8 cellular contexts compared by ENCODE assay signal in the genomic region with DNA sequence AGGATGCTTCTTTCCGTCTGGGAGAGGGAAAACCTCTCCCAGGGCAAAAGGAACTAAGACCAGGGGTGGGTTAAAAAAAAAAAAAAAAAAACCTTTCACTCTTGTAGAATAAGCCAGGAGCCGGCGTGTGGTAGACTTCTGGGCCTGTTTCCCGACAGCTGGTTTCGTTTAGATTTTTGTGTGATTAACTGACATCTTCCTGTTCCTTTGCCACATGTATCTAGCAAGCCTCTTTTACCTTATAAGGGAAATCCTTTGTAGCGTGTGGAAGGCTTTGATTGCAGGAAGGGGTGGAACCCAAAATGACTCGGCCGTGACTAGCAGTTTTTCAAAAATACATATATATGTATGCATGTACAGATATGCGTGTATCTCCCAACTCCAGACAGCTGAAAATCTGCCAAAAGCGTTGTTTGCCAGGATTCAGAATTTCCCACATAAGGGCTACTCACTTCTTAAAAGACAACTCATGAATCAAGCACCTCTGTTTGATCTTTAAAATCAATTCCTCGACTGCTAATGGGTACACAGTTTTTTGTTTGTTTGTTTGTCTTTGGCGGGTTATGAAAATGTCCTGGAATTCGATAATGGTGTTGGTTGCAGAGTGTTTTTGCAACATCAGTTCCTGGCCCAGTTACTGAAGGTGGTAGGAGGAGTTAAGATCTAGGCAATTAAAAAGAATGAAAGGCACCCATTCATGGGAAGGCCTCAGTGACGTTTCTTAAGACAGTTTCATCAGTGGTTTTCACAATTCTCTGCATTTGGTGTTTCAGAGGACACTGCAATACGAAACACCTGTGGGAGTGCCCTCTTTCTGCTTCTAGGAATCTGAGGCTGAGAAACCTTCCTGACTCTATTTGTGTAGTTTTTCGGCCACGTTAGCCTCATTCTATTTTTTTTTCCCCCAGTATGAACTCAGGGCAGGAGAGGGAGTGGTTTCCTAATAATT. TPM values are rescaled to one million over a fixed set of nuclear protein-coding genes. Genes with fewer than 3 reads are reported as not detected.
DNase-seq lines count a peak whose midpoint lies in the region; ATAC-seq lines count a peak whose summit lies in the region.

No MANE protein-coding gene starts in this region.

- no peaks in the 10 kb centered on the region for H3K27me3 Mint-ChIP-seq in activated CD4-positive, alpha-beta T cell treated with anti-CD3 and anti-CD28 coated beads, Interleukin-2, amount 10 ng/mL, durations not matched to agents 7 days and 5 days

- no peaks in the 10 kb centered on the region for H3K9me3 Mint-ChIP-seq in activated CD4-positive, alpha-beta T cell treated with anti-CD3 and anti-CD28 coated beads, Interleukin-2, amount 10 ng/mL, durations not matched to agents 7 days and 5 days

- peak overlapping the region; percentile 83 for H3K4me3 Mint-ChIP-seq in activated CD4-positive, alpha-beta T cell treated with anti-CD3 and anti-CD28 coated beads, Interleukin-2, amount 10 ng/mL, durations not matched to agents 7 days and 5 days

- CTCF ChIA-PET in activated CD4-positive, alpha-beta T cell treated with anti-CD3 and anti-CD28 coated beads, Interleukin-2, amount 10 ng/mL, durations not matched to agents 7 days and 5 days (lab: Charles Lee) = interaction anchor here (0.6 to 3.2 kb wide), 7 partner anchors 12 to 64 kb away, joined by 3 to 9 read pairs (median 3); a partner anchor contains a TSS

- DNase-seq in DMS79 treated with DMSO at 0.1 percent for 48 hours (lab: John Stamatoyannopoulos, UW) (peak; percentile 15), NCI-H2196 treated with DMSO at 0.1 percent for 48 hours (lab: John Stamatoyannopoulos, UW; ENCODE audit: unreplicated experiment) (peak; percentile 40), medulla oblongata (ENCODE audit: extremely low spot score) (peak; percentile 79)
- peak; percentile 87 for DNase-seq in activated CD4-positive, alpha-beta T cell treated with anti-CD3 and anti-CD28 coated beads, Interleukin-2, amount 10 ng/mL, durations not matched to agents 7 days and 5 days
- DNase-seq in effector CD4-positive, alpha-beta T cell = peak; percentile 60
- DNase-seq in stimulated activated CD8-positive, alpha-beta memory T cell treated with anti-CD3 and anti-CD28 coated beads, Interleukin-7, amount 100 ng/mL, for 4 hours (ENCODE audit: low read depth in 2 of 2) = peak; percentile 61 to 68

- peaks cover 59% of the 10 kb centered on the region for H3K36me3 Mint-ChIP-seq in activated CD4-positive, alpha-beta T cell treated with anti-CD3 and anti-CD28 coated beads, Interleukin-2, amount 10 ng/mL, durations not matched to agents 7 days and 5 days (ENCODE audit: low read depth)

- peak overlapping the region; percentile 95 for H3K27ac Mint-ChIP-seq in activated CD4-positive, alpha-beta T cell treated with anti-CD3 and anti-CD28 coated beads, Interleukin-2, amount 10 ng/mL, durations not matched to agents 7 days and 5 days

- ATAC-seq in GM21786 (IDR thresholded peaks at IDR 0.05; ENCODE audit: unreplicated experiment) (peak; percentile 35), HG02623 (IDR thresholded peaks at IDR 0.05; ENCODE audit: unreplicated experiment) (no peak)

- peaks cover 69% of the 10 kb centered on the region for H3K4me1 Mint-ChIP-seq in activated CD4-positive, alpha-beta T cell treated with anti-CD3 and anti-CD28 coated beads, Interleukin-2, amount 10 ng/mL, durations not matched to agents 7 days and 5 days

- POLR2A ChIA-PET in activated CD4-positive, alpha-beta T cell treated with anti-CD3 and anti-CD28 coated beads, Interleukin-2, amount 10 ng/mL, durations not matched to agents 7 days and 5 days (lab: Charles Lee) = interaction anchor here (1.4 kb wide), 1 partner anchor 32 kb away, joined by 5 read pairs; a partner anchor contains a TSS

RNA-seq across cellular contexts. Expression of a gene that starts 2.7 kb away (rescaled TPM):
- 100 to 1,000 TPM; 422 to 485 TPM for total RNA-seq in activated CD4-positive, alpha-beta T cell treated with anti-CD3 and anti-CD28 coated beads, Interleukin-2, amount 10 ng/mL, durations not matched to agents 7 days and 5 days

RNA-seq across cellular contexts. Expression of a gene that starts 32.7 kb away (rescaled TPM):
- 100 to 1,000 TPM; 167 to 175 TPM for total RNA-seq in activated CD4-positive, alpha-beta T cell treated with anti-CD3 and anti-CD28 coated beads, Interleukin-2, amount 10 ng/mL, durations not matched to agents 7 days and 5 days

Comparison
In these comparisons a context has a peak if more than half of its experiments do, and no peak if none do; other contexts are left out.
1. DNase-seq: peak in every context shown above with its lines; median percentile 87 in activated CD4-positive, alpha-beta T cell treated with anti-CD3 and anti-CD28 coated beads, Interleukin-2, amount 10 ng/mL, durations not matched to agents 7 days and 5 days; 79 in medulla oblongata; 64 in stimulated activated CD8-positive, alpha-beta memory T cell treated with anti-CD3 and anti-CD28 coated beads, Interleukin-7, amount 100 ng/mL, for 4 hours; 60 in effector CD4-positive, alpha-beta T cell; 40 in NCI-H2196 treated with DMSO at 0.1 percent for 48 hours; 15 in DMS79 treated with DMSO at 0.1 percent for 48 hours.